9 cellular contexts compared by ENCODE assay signal in the genomic region with DNA sequence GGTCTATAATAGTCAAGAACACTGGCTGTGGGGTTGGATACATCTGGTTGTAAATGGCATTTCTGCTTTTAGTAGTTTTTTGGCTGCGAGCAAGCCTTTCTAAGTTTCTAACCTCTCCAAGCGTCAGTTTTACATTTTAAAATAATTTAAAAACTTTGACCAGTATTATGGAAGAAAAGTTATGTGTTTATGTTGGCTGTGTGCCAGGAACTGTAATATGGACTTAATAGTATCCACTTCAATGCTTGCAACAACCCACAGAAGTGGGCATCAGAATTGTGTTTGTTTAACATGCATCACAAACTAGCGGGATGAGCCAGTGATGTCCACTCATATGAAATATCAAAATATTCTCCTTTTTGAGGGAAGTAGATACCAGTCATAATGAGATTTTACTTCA.
"Had no signal": no experiment of that assay in that cellular context is flagged by ENCODE, and none has a peak within 500 bp of the region (broad histone marks: within the 10 kb centered on the region; RNA-seq: fewer than 3 reads in every experiment).

No MANE protein-coding gene starts in this region.

- DNase-seq: H9, HCEC 1CT, IMR-90, KBM-7 had no signal

- FAIRE-seq: H1, H54, HTR-8/SVneo had no signal

- H3K4me2 ChIP-seq: GM23338, KMS-11 had no signal

- H3K27ac ChIP-seq: KMS-11 had no signal

- H3K4me3 ChIP-seq: GM23338 had no signal

- ATAC-seq: GM23338 had no signal

- H2AFZ ChIP-seq: GM23338 had no signal

- H3K9ac ChIP-seq: KMS-11 had no signal
